8 cellular contexts compared by ENCODE assay signal in the genomic region with DNA sequence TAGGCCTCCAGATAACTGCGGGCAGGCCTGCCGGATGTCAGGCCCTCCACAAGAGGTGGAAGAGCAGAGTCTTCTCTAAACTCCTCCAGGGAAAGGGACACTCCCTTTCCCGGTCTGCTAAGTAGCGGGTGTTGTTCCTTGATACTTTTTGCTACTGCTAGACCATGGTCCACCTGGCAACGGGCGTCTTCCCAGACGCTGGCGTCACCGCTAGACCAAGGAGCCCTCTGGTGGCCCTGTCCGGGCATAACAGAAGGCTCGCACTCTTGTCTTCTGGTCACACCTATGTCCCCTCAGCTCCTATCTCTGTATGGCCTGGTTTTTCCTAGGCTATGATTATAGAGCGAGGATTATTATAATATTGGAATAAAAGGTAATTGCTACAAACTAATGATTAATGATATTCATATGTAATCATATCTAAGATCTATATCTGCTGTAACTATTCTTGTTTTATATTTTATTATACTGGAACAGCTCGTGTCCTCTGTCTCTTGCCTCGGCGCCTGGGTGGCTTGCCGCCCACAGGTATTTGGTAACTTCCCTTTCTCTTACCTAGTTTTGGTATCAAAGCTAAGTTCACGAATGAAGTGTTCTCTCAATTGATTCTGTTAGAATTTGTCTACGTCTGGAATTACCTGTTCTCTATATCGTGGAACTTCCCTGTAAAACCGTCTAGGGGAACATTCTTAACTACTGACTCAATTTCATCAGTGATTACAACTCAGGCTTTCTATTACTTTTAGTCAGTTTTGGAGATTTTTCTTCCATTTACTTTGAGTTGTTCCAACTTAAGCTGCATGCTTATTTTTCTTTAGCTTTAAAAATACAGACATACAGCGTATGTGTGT. TPM values are rescaled to one million over a fixed set of nuclear protein-coding genes. Genes with fewer than 3 reads are reported as not detected.
A peak's percentile ranks its signal among the peaks of the same experiment; 100 is the strongest.
DNase-seq lines count a peak whose midpoint lies in the region; ATAC-seq, FAIRE-seq and TF ChIP-seq lines count a peak whose summit lies in the region.
"Not testable (repeated sequence)": the region's sequence is repeated elsewhere in the genome, so short reads cannot be mapped to it uniquely, and the experiment has no call there.

No MANE protein-coding gene starts in this region.

- H3K4me2 ChIP-seq in GM12878 (ENCODE audit: control insufficient read depth, insufficient read depth); mesendoderm (ENCODE audit: low read length): not testable (repeated sequence)

- not testable (repeated sequence) for H4K8ac ChIP-seq in mesendoderm (ENCODE audit: low read depth, low read length)

- RAD21 ChIA-PET in GM12878 (lab: Charles Lee; ENCODE audit: unreplicated experiment) = interaction anchor here (0.8 to 1.2 kb wide), 4 partner anchors 44 to 148 kb away, joined by 3 to 4 read pairs (median 3); no protein-coding TSS in a partner anchor

- not testable (repeated sequence) for H3K4me1 ChIP-seq in BE2C; GM12878 (ENCODE audit: control insufficient read depth, insufficient read depth, low read length); mesendoderm (ENCODE audit: control insufficient read depth, low read depth, low read length)
- peaks cover 1 to 27% (median 17%) of the 10 kb centered on the region in 6 donors for H3K4me1 ChIP-seq in spleen

- H3K36me3 ChIP-seq in BE2C = peaks cover 44% of the 10 kb centered on the region
- peaks cover 14 to 24% of the 10 kb centered on the region in 2 experiments; a peak in 3 of 4 replicates for H3K36me3 ChIP-seq in GM12878 (ENCODE audit: control insufficient read depth in 2 of 2, insufficient read depth in 2 of 2, low read length in 1 of 2)
- H3K36me3 ChIP-seq in mesendoderm (ENCODE audit: control insufficient read depth, insufficient read depth, low read length) = not testable (repeated sequence)
- peaks cover 0 to 52% (median 46%) of the 10 kb centered on the region in 6 donors for H3K36me3 ChIP-seq in spleen

- TF ChIP-seq CTCF in BE2C (IDR thresholded peaks at IDR 0.05; ENCODE audit: low read depth, low read length) (peak; percentile 64), GM13976 (IDR thresholded peaks at IDR 0.05; ENCODE audit: borderline replicate concordance, control extremely low read depth, extremely low read depth, insufficient read depth, missing control alignments) (peak; percentile 22), GM12878 (IDR thresholded peaks at IDR 0.05 in 2 of 3, conservative IDR thresholded peaks at IDR 0.05 in 1 of 3; ENCODE audit: control insufficient read depth in 2 of 3, extremely low read depth in 1 of 3, insufficient read depth in 1 of 3, low read depth in 3 of 3, low read length in 3 of 3) (peak; percentile 33 to 54 (median 48); a peak in 4 of 6 replicates), fibroblast of the aortic adventitia (IDR thresholded peaks at IDR 0.05; ENCODE audit: insufficient read depth, low read length) (peak; percentile 49), spleen (IDR thresholded peaks at IDR 0.05 in 8 of 11, conservative IDR thresholded peaks at IDR 0.05 in 3 of 11) (peak in 9 of 11 experiments; percentile 26 to 68 (median 57))

- not testable (repeated sequence) for H2AK5ac ChIP-seq in mesendoderm (ENCODE audit: low read length)

- H2BK120ac ChIP-seq in mesendoderm (ENCODE audit: low read depth, low read length) = not testable (repeated sequence)

- not testable (repeated sequence) for H3K18ac ChIP-seq in mesendoderm (ENCODE audit: low read length)

- intact Hi-C loops in GM12878 (cut with micrococcal nuclease; ENCODE audit: unreplicated experiment) = loop anchor here (10.0 kb wide), 1 partner anchor 145 kb away; no protein-coding TSS in a partner anchor
- intact Hi-C loops in spleen (cut with DNase I; ENCODE audit: low total_unique reads) = loop anchor here (5.0 kb wide), 1 partner anchor 147 kb away; no protein-coding TSS in a partner anchor

- H4K20me1 ChIP-seq in GM12878 (ENCODE audit: control insufficient read depth, insufficient read depth) = not testable (repeated sequence)

- ATAC-seq in GM12878 = not testable (repeated sequence)

- not testable (repeated sequence) for H3K9me3 ChIP-seq in BE2C; GM12878 (replicated peaks; ENCODE audit: control insufficient read depth, insufficient read depth, low read length); spleen

- POLR2A ChIA-PET in GM12878 (lab: Charles Lee) = interaction anchor here (0.6 to 1.2 kb wide), 4 partner anchors 12 to 421 kb away, joined by 3 to 4 read pairs (median 3); partner anchors contain the start of genes SURF1 and SURF2

- not testable (repeated sequence) for H3K4ac ChIP-seq in mesendoderm (ENCODE audit: low read depth, low read length)

- not testable (repeated sequence) for H2BK15ac ChIP-seq in mesendoderm (replicated peaks; ENCODE audit: low read depth)

- H3K23ac ChIP-seq in mesendoderm (ENCODE audit: low read length) = not testable (repeated sequence)

- H2BK5ac ChIP-seq in mesendoderm (ENCODE audit: low read length) = not testable (repeated sequence)

- H4K5ac ChIP-seq in mesendoderm (ENCODE audit: low read length) = not testable (repeated sequence)

- H3K56ac ChIP-seq in mesendoderm (ENCODE audit: low read length) = not testable (repeated sequence)

- not testable (repeated sequence) for H3K27ac ChIP-seq in GM12878 (ENCODE audit: control insufficient read depth, insufficient read depth); mesendoderm (ENCODE audit: low read depth, low read length); spleen

- H3K79me1 ChIP-seq in mesendoderm (ENCODE audit: low read length) = not testable (repeated sequence)

- H3K9ac ChIP-seq in GM12878 (ENCODE audit: control insufficient read depth, insufficient read depth, low read length); mesendoderm (ENCODE audit: low read length): not testable (repeated sequence)

- H2AFZ ChIP-seq in GM12878 (ENCODE audit: control insufficient read depth, low read depth, low read length) = not testable (repeated sequence)

- FAIRE-seq in GM12878 (lab: Jason Lieb, UNC) = not testable (repeated sequence)

- H3K4me3 ChIP-seq in BE2C (ENCODE audit: low read depth, low read length); GM12878; fibroblast of the aortic adventitia (ENCODE audit: low read depth, low read length); mesendoderm (ENCODE audit: low read length); spleen: not testable (repeated sequence)

- SMC1A ChIA-PET in GM12878 (lab: Charles Lee; ENCODE audit: uncharacterized antibody, unreplicated experiment) = interaction anchor here (1.0 to 2.6 kb wide), 2 partner anchors 26 to 142 kb away, joined by 4 to 21 read pairs; no protein-coding TSS in a partner anchor

- H3K79me2 ChIP-seq in GM12878 (ENCODE audit: control insufficient read depth, insufficient read depth, low read length) = peaks cover 11% of the 10 kb centered on the region
- not testable (repeated sequence) for H3K79me2 ChIP-seq in mesendoderm (ENCODE audit: control insufficient read depth, insufficient read depth, low read length)

- TF ChIP-seq EP300 in GM12878 (IDR thresholded peaks at IDR 0.05; ENCODE audit: borderline replicate concordance in 1 of 2, control insufficient read depth in 1 of 2, low read depth in 2 of 2, low read length in 2 of 2) = not testable (repeated sequence)

- TF ChIP-seq POLR2A in GM12878 (IDR thresholded peaks at IDR 0.05; ENCODE audit: low read depth, low read length); spleen (IDR thresholded peaks at IDR 0.05): not testable (repeated sequence)

- in situ Hi-C loops in GM13976 (cut with MboI; ENCODE audit: low sequenced_read_pairs, unreplicated experiment); GM12878 (cut with MboI): not testable (repeated sequence)

- peak; percentile 56 for DNase-seq in BE2C
- not testable (repeated sequence) for DNase-seq in GM13976 (ENCODE audit: low spot score); GM12878 (ENCODE audit: low read depth, low spot score)
- DNase-seq in NCI-H2081 (lab: John Stamatoyannopoulos, UW) = peak; percentile 15 to 48
- DNase-seq in SW480 (ENCODE audit: low spot score) = peak; percentile 36
- DNase-seq in fibroblast of the aortic adventitia (ENCODE audit: low read depth) = peak; percentile 15
- peak; percentile 53 for DNase-seq in mesendoderm
- DNase-seq in spleen = peak; percentile 59

- TF ChIP-seq RAD21 in GM12878 (IDR thresholded peaks at IDR 0.05; ENCODE audit: insufficient read depth, low read depth, low read length) = peak; percentile 28; the same call in 1 of the 2 replicates

- H3K27me3 ChIP-seq in BE2C; GM12878 (replicated peaks in 1 of 2; ENCODE audit: control insufficient read depth in 2 of 2, insufficient read depth in 2 of 2, low read length in 1 of 2); mesendoderm (ENCODE audit: insufficient read depth, low read length, poor library complexity); spleen (replicated peaks in 1 of 7): not testable (repeated sequence)

- not testable (repeated sequence) for BruUV-seq in GM12878 (replicated peaks; lab: Mats Ljungman, UMichigan)

- 39% methylated on average over 21 of the region's 21 CpGs for WGBS in GM12878 (ENCODE audit: insufficient coverage, insufficient replicate concordance, low lambda C conversion rate, missing lambda C conversion rate)
- no CpG with 5 or more reads among the region's 21 CpGs for WGBS in mesendoderm (ENCODE audit: extremely low coverage, insufficient coverage, low lambda C conversion rate)
- 59 to 67% (median 60%) methylated on average over 21 of the region's 21 CpGs for WGBS in spleen, 5 donors

- CTCF ChIA-PET in GM12878 (lab: Yijun Ruan, JAX) = interaction anchor here (0.6 to 2.5 kb wide), 10 partner anchors 18 to 939 kb away, joined by 3 to 29 read pairs (median 4); partner anchors contain the start of genes MED22 and RPL7A

RNA-seq across cellular contexts. Expression of gene SURF6, which starts 6.5 kb away (rescaled TPM):
- 107 TPM for polyA plus RNA-seq in BE2C (2012; ENCODE audit: insufficient read depth, insufficient read length, low read depth)
- 17.7 and 19.0 TPM in 2 replicates for total RNA-seq in GM12878 (2013; cell fraction: nucleolus; rRNA removed)
- 18.5 and 18.8 TPM in 2 replicates for total RNA-seq in GM12878 (2014; rRNA removed)
- total RNA-seq in GM12878 (2014; rRNA removed; fragmentation: Illumina TruSeq; extraction: Trizol) = 10.7 and 11.4 TPM in 2 replicates
- 25.7 and 27.2 TPM in 2 replicates for total RNA-seq in GM12878 (2021)
- polyA plus RNA-seq in GM12878 (2011; ENCODE audit: low read depth) = 4.6 TPM
- 5.8 and 8.7 TPM in 2 replicates for polyA plus RNA-seq in GM12878 (2011; rRNA removed)
- 8.8 and 16.7 TPM in 2 replicates for polyA plus RNA-seq in GM12878 (2011; cell fraction: cytosol; rRNA removed)
- polyA plus RNA-seq in GM12878 (2011; cell fraction: nucleus; rRNA removed) = 14.9 and 25.2 TPM in 2 replicates
- polyA plus RNA-seq in GM12878 (2012) = 15.2 and 15.3 TPM in 2 replicates
- 5.4 and 9.4 TPM in 2 replicates for polyA plus RNA-seq in GM12878 (2014; fragmentation: Illumina TruSeq; extraction: Trizol)
- polyA plus RNA-seq in GM12878 (2014; fragmentation: Nextera tagmentation; extraction: Ambion mirVana) = 1 to 10 TPM; 2.2 to 3.0 TPM
- polyA plus RNA-seq in GM12878 (2014; rRNA removed) = 23.0 and 23.2 TPM in 2 replicates
- polyA plus RNA-seq in GM12878 (2016; fragmentation: Nextera tagmentation; extraction: Ambion mirVana) = 10 to 100 TPM; 24.6 to 26.4 TPM
- polyA minus RNA-seq in GM12878 (2011; rRNA and poly(A)+ RNA removed) = 4.5 and 5.9 TPM in 2 replicates
- 3.1 and 3.2 TPM in 2 replicates for polyA minus RNA-seq in GM12878 (2011; cell fraction: cytosol; rRNA and poly(A)+ RNA removed)
- 3.9 and 5.5 TPM in 2 replicates for polyA minus RNA-seq in GM12878 (2011; cell fraction: nucleus; rRNA and poly(A)+ RNA removed)
- 6.9 and 13.5 TPM in 2 replicates for total RNA-seq in fibroblast of the aortic adventitia (ENCODE audit: low replicate concordance)
- polyA plus RNA-seq in mesendoderm (2013, experiment 1 of 2) = 22.8 TPM
- 22.6 TPM for polyA plus RNA-seq in mesendoderm (2013, experiment 2 of 2)
- 10 to 100 TPM; 13.2 to 20.0 (median 17.0) TPM for total RNA-seq in spleen
- 10 to 100 TPM; 13.2 to 28.6 (median 17.4) TPM for polyA plus RNA-seq in spleen

RNA-seq across cellular contexts. Expression of gene MED22, which starts 18.4 kb away (rescaled TPM):
- 62.3 TPM for polyA plus RNA-seq in BE2C (2012; ENCODE audit: insufficient read depth, insufficient read length, low read depth)
- 63.8 and 82.8 TPM in 2 replicates for total RNA-seq in GM12878 (2013; cell fraction: nucleolus; rRNA removed)
- 21.5 and 25.5 TPM in 2 replicates for total RNA-seq in GM12878 (2014; rRNA removed)
- 13.4 and 15.4 TPM in 2 replicates for total RNA-seq in GM12878 (2014; rRNA removed; fragmentation: Illumina TruSeq; extraction: Trizol)
- total RNA-seq in GM12878 (2021) = 31.8 and 35.4 TPM in 2 replicates
- 7.7 TPM for polyA plus RNA-seq in GM12878 (2011; ENCODE audit: low read depth)
- polyA plus RNA-seq in GM12878 (2011; rRNA removed) = 10.6 and 26.1 TPM in 2 replicates
- polyA plus RNA-seq in GM12878 (2011; cell fraction: cytosol; rRNA removed) = 25.1 and 37.3 TPM in 2 replicates
- 70.4 and 74.5 TPM in 2 replicates for polyA plus RNA-seq in GM12878 (2011; cell fraction: nucleus; rRNA removed)
- 16.0 and 18.8 TPM in 2 replicates for polyA plus RNA-seq in GM12878 (2012)
- 6.2 and 15.0 TPM in 2 replicates for polyA plus RNA-seq in GM12878 (2014; fragmentation: Illumina TruSeq; extraction: Trizol)
- polyA plus RNA-seq in GM12878 (2014; fragmentation: Nextera tagmentation; extraction: Ambion mirVana) = 1 to 10 TPM; 1.4 to 3.4 TPM
- polyA plus RNA-seq in GM12878 (2014; rRNA removed) = 42.0 and 42.1 TPM in 2 replicates
- 10 to 100 TPM; 24.3 to 25.0 TPM for polyA plus RNA-seq in GM12878 (2016; fragmentation: Nextera tagmentation; extraction: Ambion mirVana)
- polyA minus RNA-seq in GM12878 (2011; rRNA and poly(A)+ RNA removed) = 20.9 and 24.1 TPM in 2 replicates
- 5.6 and 6.7 TPM in 2 replicates for polyA minus RNA-seq in GM12878 (2011; cell fraction: cytosol; rRNA and poly(A)+ RNA removed)
- 12.9 and 26.4 TPM in 2 replicates for polyA minus RNA-seq in GM12878 (2011; cell fraction: nucleus; rRNA and poly(A)+ RNA removed)
- total RNA-seq in fibroblast of the aortic adventitia (ENCODE audit: low replicate concordance) = 17.7 and 19.7 TPM in 2 replicates
- 57.8 TPM for polyA plus RNA-seq in mesendoderm (2013, experiment 1 of 2)
- 56.7 TPM for polyA plus RNA-seq in mesendoderm (2013, experiment 2 of 2)
- total RNA-seq in spleen = 10 to 100 TPM; 26.4 to 33.7 (median 30.0) TPM
- 10 to 100 TPM; 13.3 to 23.1 (median 18.8) TPM for polyA plus RNA-seq in spleen

RNA-seq across cellular contexts. Expression of gene RPL7A, which starts 18.5 kb away (rescaled TPM):
- 1,628 TPM for polyA plus RNA-seq in BE2C (2012; ENCODE audit: insufficient read depth, insufficient read length, low read depth)
- 311 and 335 TPM in 2 replicates for total RNA-seq in GM12878 (2013; cell fraction: nucleolus; rRNA removed)
- total RNA-seq in GM12878 (2014; rRNA removed) = 3,012 and 3,152 TPM in 2 replicates
- 4,456 and 4,552 TPM in 2 replicates for total RNA-seq in GM12878 (2014; rRNA removed; fragmentation: Illumina TruSeq; extraction: Trizol)
- 3,952 and 4,036 TPM in 2 replicates for total RNA-seq in GM12878 (2021)
- 3,318 TPM for polyA plus RNA-seq in GM12878 (2011; ENCODE audit: low read depth)
- 2,241 and 2,769 TPM in 2 replicates for polyA plus RNA-seq in GM12878 (2011; rRNA removed)
- polyA plus RNA-seq in GM12878 (2011; cell fraction: cytosol; rRNA removed) = 3,977 and 4,009 TPM in 2 replicates
- polyA plus RNA-seq in GM12878 (2011; cell fraction: nucleus; rRNA removed) = 1,384 and 1,496 TPM in 2 replicates
- 3,660 and 4,993 TPM in 2 replicates for polyA plus RNA-seq in GM12878 (2012)
- polyA plus RNA-seq in GM12878 (2014; fragmentation: Illumina TruSeq; extraction: Trizol) = 5,018 and 5,193 TPM in 2 replicates
- polyA plus RNA-seq in GM12878 (2014; fragmentation: Nextera tagmentation; extraction: Ambion mirVana) = 1,000 to 10,000 TPM; 3,258 to 3,500 TPM
- polyA plus RNA-seq in GM12878 (2014; rRNA removed) = 3,393 and 3,435 TPM in 2 replicates
- polyA plus RNA-seq in GM12878 (2016; fragmentation: Nextera tagmentation; extraction: Ambion mirVana) = 100 to 1,000 TPM; 917 to 932 TPM
- 2,559 and 3,565 TPM in 2 replicates for polyA minus RNA-seq in GM12878 (2011; rRNA and poly(A)+ RNA removed)
- 727 and 817 TPM in 2 replicates for polyA minus RNA-seq in GM12878 (2011; cell fraction: cytosol; rRNA and poly(A)+ RNA removed)
- 270 and 379 TPM in 2 replicates for polyA minus RNA-seq in GM12878 (2011; cell fraction: nucleus; rRNA and poly(A)+ RNA removed)
- total RNA-seq in fibroblast of the aortic adventitia (ENCODE audit: low replicate concordance) = 2,301 and 2,411 TPM in 2 replicates
- 2,135 TPM for polyA plus RNA-seq in mesendoderm (2013, experiment 1 of 2)
- 2,151 TPM for polyA plus RNA-seq in mesendoderm (2013, experiment 2 of 2)
- 1,000 to 10,000 TPM; 1,381 to 1,842 (median 1,641) TPM for total RNA-seq in spleen
- 1,000 to 10,000 TPM; 3,611 to 6,342 (median 5,850) TPM for polyA plus RNA-seq in spleen

RNA-seq across cellular contexts. Expression of gene SURF1, which starts 26.8 kb away (rescaled TPM):
- polyA plus RNA-seq in BE2C (2012; ENCODE audit: insufficient read depth, insufficient read length, low read depth) = 109 TPM
- 4.2 and 4.7 TPM in 2 replicates for total RNA-seq in GM12878 (2013; cell fraction: nucleolus; rRNA removed)
- total RNA-seq in GM12878 (2014; rRNA removed) = 20.1 and 23.1 TPM in 2 replicates
- 17.7 and 17.9 TPM in 2 replicates for total RNA-seq in GM12878 (2014; rRNA removed; fragmentation: Illumina TruSeq; extraction: Trizol)
- total RNA-seq in GM12878 (2021) = 27.6 and 27.9 TPM in 2 replicates
- polyA plus RNA-seq in GM12878 (2011; ENCODE audit: low read depth) = 25.5 TPM
- polyA plus RNA-seq in GM12878 (2011; rRNA removed) = 25.4 and 31.6 TPM in 2 replicates
- 29.4 and 32.3 TPM in 2 replicates for polyA plus RNA-seq in GM12878 (2011; cell fraction: cytosol; rRNA removed)
- 37.9 and 49.3 TPM in 2 replicates for polyA plus RNA-seq in GM12878 (2011; cell fraction: nucleus; rRNA removed)
- polyA plus RNA-seq in GM12878 (2012) = 23.0 and 23.6 TPM in 2 replicates
- polyA plus RNA-seq in GM12878 (2014; fragmentation: Illumina TruSeq; extraction: Trizol) = 21.2 and 22.8 TPM in 2 replicates
- polyA plus RNA-seq in GM12878 (2014; fragmentation: Nextera tagmentation; extraction: Ambion mirVana) = 10 to 100 TPM; 19.2 to 34.6 TPM
- 31.5 and 32.3 TPM in 2 replicates for polyA plus RNA-seq in GM12878 (2014; rRNA removed)
- polyA plus RNA-seq in GM12878 (2016; fragmentation: Nextera tagmentation; extraction: Ambion mirVana) = 10 to 100 TPM; 45.6 to 46.4 TPM
- polyA minus RNA-seq in GM12878 (2011; rRNA and poly(A)+ RNA removed) = 11.6 and 20.0 TPM in 2 replicates
- 4.4 and 4.9 TPM in 2 replicates for polyA minus RNA-seq in GM12878 (2011; cell fraction: cytosol; rRNA and poly(A)+ RNA removed)
- 6.4 and 7.1 TPM in 2 replicates for polyA minus RNA-seq in GM12878 (2011; cell fraction: nucleus; rRNA and poly(A)+ RNA removed)
- total RNA-seq in fibroblast of the aortic adventitia (ENCODE audit: low replicate concordance) = 25.1 and 49.3 TPM in 2 replicates
- polyA plus RNA-seq in mesendoderm (2013, experiment 1 of 2) = 20.4 TPM
- polyA plus RNA-seq in mesendoderm (2013, experiment 2 of 2) = 20.1 TPM
- total RNA-seq in spleen = 10 to 100 TPM; 31.4 to 37.7 (median 35.6) TPM
- polyA plus RNA-seq in spleen = 10 to 100 TPM; 72.0 to 75.6 (median 72.5) TPM

RNA-seq across cellular contexts. Expression of gene SURF2, which starts 26.8 kb away (rescaled TPM):
- 240 TPM for polyA plus RNA-seq in BE2C (2012; ENCODE audit: insufficient read depth, insufficient read length, low read depth)
- 1.2 and 2.0 TPM in 2 replicates for total RNA-seq in GM12878 (2013; cell fraction: nucleolus; rRNA removed)
- total RNA-seq in GM12878 (2014; rRNA removed) = 25.6 and 31.3 TPM in 2 replicates
- 12.8 and 18.2 TPM in 2 replicates for total RNA-seq in GM12878 (2014; rRNA removed; fragmentation: Illumina TruSeq; extraction: Trizol)
- 19.4 and 23.4 TPM in 2 replicates for total RNA-seq in GM12878 (2021)
- 5.2 TPM for polyA plus RNA-seq in GM12878 (2011; ENCODE audit: low read depth)
- 7.5 and 12.1 TPM in 2 replicates for polyA plus RNA-seq in GM12878 (2011; rRNA removed)
- 15.4 and 20.1 TPM in 2 replicates for polyA plus RNA-seq in GM12878 (2011; cell fraction: cytosol; rRNA removed)
- 13.5 and 21.6 TPM in 2 replicates for polyA plus RNA-seq in GM12878 (2011; cell fraction: nucleus; rRNA removed)
- 15.3 and 18.6 TPM in 2 replicates for polyA plus RNA-seq in GM12878 (2012)
- 5.3 and 10.0 TPM in 2 replicates for polyA plus RNA-seq in GM12878 (2014; fragmentation: Illumina TruSeq; extraction: Trizol)
- polyA plus RNA-seq in GM12878 (2014; fragmentation: Nextera tagmentation; extraction: Ambion mirVana) = 1 to 10 TPM; 4.0 to 7.6 TPM
- polyA plus RNA-seq in GM12878 (2014; rRNA removed) = 37.3 and 42.5 TPM in 2 replicates
- polyA plus RNA-seq in GM12878 (2016; fragmentation: Nextera tagmentation; extraction: Ambion mirVana) = 10 to 100 TPM; 37.8 to 41.7 TPM
- polyA minus RNA-seq in GM12878 (2011; rRNA and poly(A)+ RNA removed) = 4.0 and 6.0 TPM in 2 replicates
- 5.1 and 12.0 TPM in 2 replicates for polyA minus RNA-seq in GM12878 (2011; cell fraction: cytosol; rRNA and poly(A)+ RNA removed)
- 2.8 and 6.6 TPM in 2 replicates for polyA minus RNA-seq in GM12878 (2011; cell fraction: nucleus; rRNA and poly(A)+ RNA removed)
- total RNA-seq in fibroblast of the aortic adventitia (ENCODE audit: low replicate concordance) = 12.5 and 33.9 TPM in 2 replicates
- 66.8 TPM for polyA plus RNA-seq in mesendoderm (2013, experiment 1 of 2)
- polyA plus RNA-seq in mesendoderm (2013, experiment 2 of 2) = 69.9 TPM
- total RNA-seq in spleen = 10 to 100 TPM in 5 of 7 donors, 1 to 10 TPM in 2; 6.5 to 19.9 (median 12.4) TPM
- polyA plus RNA-seq in spleen = 10 to 100 TPM; 31.4 to 32.6 (median 31.5) TPM
